In the genomic region with DNA sequence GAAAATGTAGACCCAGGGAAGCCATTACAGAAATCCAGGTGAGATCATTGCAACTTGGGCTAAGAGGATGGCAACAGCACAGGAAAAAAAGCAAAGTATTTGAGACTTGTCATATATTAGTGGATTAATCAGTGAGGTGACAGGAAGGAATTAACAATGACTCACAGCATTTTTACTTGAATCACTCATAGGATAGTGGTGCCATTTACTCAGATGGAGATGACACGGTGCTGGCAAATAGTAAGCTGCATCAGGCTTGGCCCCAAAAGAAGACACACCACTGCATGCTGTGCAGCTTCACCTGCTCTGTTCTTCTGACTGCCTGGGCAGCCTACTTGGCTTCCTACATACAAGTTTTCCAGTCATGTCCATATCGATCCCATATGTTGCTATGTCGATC, we compare ENCODE assay signal across 10 cellular contexts.
DNase-seq lines count a peak whose midpoint lies in the region; ATAC-seq and TF ChIP-seq lines count a peak whose summit lies in the region.
"Had no signal": no experiment of that assay in that cellular context is flagged by ENCODE, and none has a peak within 500 bp of the region (broad histone marks: within the 10 kb centered on the region; RNA-seq: fewer than 3 reads in every experiment).

No MANE protein-coding gene starts in this region.

- no peak for ATAC-seq in GM19397 (IDR thresholded peaks at IDR 0.05; ENCODE audit: unreplicated experiment)
- no peak for ATAC-seq in Right ventricle myocardium superior (ENCODE audit: poor library complexity)

- H3K27ac Mint-ChIP-seq in glutamatergic neuron (ENCODE audit: unreplicated experiment): no peak overlapping the region

- DNase-seq in activated CD4-positive, alpha-beta T cell treated with anti-CD3 and anti-CD28 coated beads for 48 hours: peak; percentile 41
- no peak for DNase-seq in activated CD4-positive, alpha-beta T cell treated with anti-CD3 and anti-CD28 coated beads, Interleukin-2, amount 50 U/mL, for 1 hour
- DNase-seq in NB4 (ENCODE audit: low read depth) (peak; percentile 9), dermis microvascular lymphatic vessel endothelial cell (ENCODE audit: low read depth in 2 of 2) (peak; percentile 55 to 73), Right ventricle myocardium superior (no peak), glutamatergic neuron (no peak)
- DNase-seq in stimulated activated CD4-positive, alpha-beta T cell treated with anti-CD3 and anti-CD28 coated beads, Interleukin-4, amount 100 ng/mL, for 1 hour: peak; percentile 10
- DNase-seq: NCI-H1436 had no signal

- no peak overlapping the region for H3K4me3 Mint-ChIP-seq in glutamatergic neuron (ENCODE audit: unreplicated experiment)

- H3K4me3 ChIP-seq in NB4 (ENCODE audit: low read depth, low read length): no peak overlapping the region
- H3K4me3 ChIP-seq: skin epidermis had no signal

- peaks cover 5% of the 10 kb centered on the region for H3K9me3 Mint-ChIP-seq in glutamatergic neuron (ENCODE audit: unreplicated experiment)

- intact Hi-C loops in Right ventricle myocardium superior (cut with DNase I): no loop called here

- no peak for TF ChIP-seq POLR2A in NB4 (IDR thresholded peaks at IDR 0.05; ENCODE audit: extremely low read depth, insufficient read length)

- H3K27me3 Mint-ChIP-seq in glutamatergic neuron (ENCODE audit: unreplicated experiment): no peaks in the 10 kb centered on the region

- H3K4me1 Mint-ChIP-seq in glutamatergic neuron (ENCODE audit: low read depth, unreplicated experiment): peaks cover 11% of the 10 kb centered on the region

- TF ChIP-seq CTCF in NB4 (IDR thresholded peaks at IDR 0.05; ENCODE audit: low read depth, low read length) (no peak), glutamatergic neuron (IDR thresholded peaks at IDR 0.05; ENCODE audit: partially characterized antibody, unreplicated experiment) (no peak)

- no peaks in the 10 kb centered on the region for H3K36me3 Mint-ChIP-seq in glutamatergic neuron (ENCODE audit: unreplicated experiment)

Comparison
In these comparisons a context has a peak if more than half of its experiments do, and no peak if none do; other contexts are left out.
1. DNase-seq: peak in activated CD4-positive, alpha-beta T cell treated with anti-CD3 and anti-CD28 coated beads for 48 hours (single experiment), NB4 (single experiment), dermis microvascular lymphatic vessel endothelial cell (2 of 2) and stimulated activated CD4-positive, alpha-beta T cell treated with anti-CD3 and anti-CD28 coated beads, Interleukin-4, amount 100 ng/mL, for 1 hour (single experiment); none in activated CD4-positive, alpha-beta T cell treated with anti-CD3 and anti-CD28 coated beads, Interleukin-2, amount 50 U/mL, for 1 hour (single experiment), Right ventricle myocardium superior (single experiment) and glutamatergic neuron (single experiment).